In genomic region chr2:6730003-6730402, GRCh38 we compare ENCODE assay signal across 19 cellular contexts.
DNase-seq lines count a peak whose midpoint lies in the region; ATAC-seq, FAIRE-seq and TF ChIP-seq lines count a peak whose summit lies in the region.
"Had no signal": no experiment of that assay in that cellular context is flagged by ENCODE, and none has a peak within 500 bp of the region (broad histone marks: within the 10 kb centered on the region; RNA-seq: fewer than 3 reads in every experiment).

No MANE protein-coding gene starts in this region.

- DNase-seq in HT1080 (ENCODE audit: low read depth): peak; percentile 10
- peak; percentile 58 for DNase-seq in PC-3
- peak; percentile 0 for DNase-seq in bronchial epithelial cell (ENCODE audit: low read depth)
- DNase-seq in psoas muscle: no peak
- no peak for DNase-seq in smooth muscle cell (lab: John Stamatoyannopoulos, UW; ENCODE audit: unreplicated experiment)
- no peak for DNase-seq in GM19240 (ENCODE audit: insufficient read length, low spot score)
- DNase-seq: C1 segment of cervical spinal cord; Calu3; CD4-positive, alpha-beta memory T cell; COR-L47; DMS53; DMS79 treated with DMSO at 0.1 percent for 48 hours; GF-D8; GOT3; HFFc6 had no signal

- POLR2A ChIA-PET in PC-3 (lab: Charles Lee; ENCODE audit: unreplicated experiment): no interaction called here

- ATAC-seq in PC-3 (no peak), psoas muscle (peak; percentile 48 to 79 (median 64)), HG02973 (IDR thresholded peaks at IDR 0.05; ENCODE audit: unreplicated experiment) (no peak)

- 37 to 64% (median 51%) methylated on average over 2 of the region's 2 CpGs for WGBS in psoas muscle, 3 donors
- WGBS in smooth muscle cell (ENCODE audit: low lambda C conversion rate): 80% methylated on average over 2 of the region's 2 CpGs

- no peak for FAIRE-seq in bronchial epithelial cell (lab: Jason Lieb, UNC)
- FAIRE-seq: GM12891, H54 had no signal

- H3K27me3 ChIP-seq in PC-3 (ENCODE audit: low read length) (0 out of 2 replicates have a peak, but pooled peaks cover 5% of the 10 kb centered on the region), bronchial epithelial cell (ENCODE audit: control insufficient read depth, insufficient read depth, low read length) (no peaks in the 10 kb centered on the region), psoas muscle (ENCODE audit: insufficient read depth in 3 of 3, low read length in 2 of 3) (no peaks in the 10 kb centered on the region), smooth muscle cell (ENCODE audit: low read depth) (no peaks in the 10 kb centered on the region)

- H3K79me2 ChIP-seq in PC-3 (ENCODE audit: low read length) (no peaks in the 10 kb centered on the region), smooth muscle cell (ENCODE audit: low read depth) (no peaks in the 10 kb centered on the region)

- intact Hi-C loops in PC-3 (cut with micrococcal nuclease): no loop called here
- intact Hi-C loops in psoas muscle (cut with DNase I): no loop called here

- H3K27ac ChIP-seq in PC-3 (ENCODE audit: low read length) (no peak overlapping the region), psoas muscle (no peak overlapping the region), smooth muscle cell (ENCODE audit: low read depth) (no peak overlapping the region)

- H4K20me1 ChIP-seq in PC-3 (ENCODE audit: low read length) (no peaks in the 10 kb centered on the region), smooth muscle cell (ENCODE audit: low read depth) (no peaks in the 10 kb centered on the region)

- H3K9ac ChIP-seq in PC-3 (ENCODE audit: low read length): no peak overlapping the region
- no peak overlapping the region for H3K9ac ChIP-seq in smooth muscle cell (ENCODE audit: low read depth)

- BruUV-seq in PC-3 (replicated peaks; lab: Mats Ljungman, UMichigan): no TSS peak

- CTCF ChIA-PET in PC-3 (lab: Charles Lee): no interaction called here

- H3K9me3 ChIP-seq in PC-3 (ENCODE audit: low read length) (no peaks in the 10 kb centered on the region), psoas muscle (no peaks in the 10 kb centered on the region), smooth muscle cell (replicated peaks; ENCODE audit: low read depth) (no peaks in the 10 kb centered on the region)

- H3K9me2 ChIP-seq in PC-3 (replicated peaks; ENCODE audit: low read length): no peaks in the 10 kb centered on the region

- H3F3A ChIP-seq in PC-3 (ENCODE audit: low read length, unreplicated experiment) (no peaks in the 10 kb centered on the region), smooth muscle cell (ENCODE audit: low read depth) (no peaks in the 10 kb centered on the region)

- H3K4me2 ChIP-seq in PC-3 (ENCODE audit: low read length) (peak overlapping the region; percentile 11; the same call in 1 of the 2 replicates), smooth muscle cell (no peak overlapping the region)

- TF ChIP-seq CTCF in PC-3 (conservative IDR thresholded peaks at IDR 0.05; ENCODE audit: low read depth, low read length): no peak
- no peak for TF ChIP-seq CTCF in bronchial epithelial cell (IDR thresholded peaks at IDR 0.05; ENCODE audit: insufficient read depth, low read length, severe bottlenecking)
- TF ChIP-seq CTCF in psoas muscle (IDR thresholded peaks at IDR 0.05): no peak
- TF ChIP-seq CTCF in smooth muscle cell (IDR thresholded peaks at IDR 0.05; ENCODE audit: borderline replicate concordance, insufficient read depth, poor library complexity, severe bottlenecking): no peak

- peaks cover 12% of the 10 kb centered on the region; the same call in 1 of the 2 replicates for H3K4me1 ChIP-seq in PC-3 (ENCODE audit: insufficient read depth, low read length)
- no peaks in the 10 kb centered on the region for H3K4me1 ChIP-seq in psoas muscle
- no peaks in the 10 kb centered on the region for H3K4me1 ChIP-seq in smooth muscle cell (ENCODE audit: low read depth)
- H3K4me1 ChIP-seq: HAP-1 had no signal

- H3K36me3 ChIP-seq in PC-3 (ENCODE audit: low read depth, low read length): no peaks in the 10 kb centered on the region
- H3K36me3 ChIP-seq in bronchial epithelial cell (ENCODE audit: control insufficient read depth, insufficient read depth, low read length): no peaks in the 10 kb centered on the region
- no peaks in the 10 kb centered on the region for H3K36me3 ChIP-seq in psoas muscle (ENCODE audit: insufficient read depth in 1 of 2, low read depth in 1 of 2)
- H3K36me3 ChIP-seq in smooth muscle cell (ENCODE audit: low read depth): no peaks in the 10 kb centered on the region
- H3K36me3 ChIP-seq: HAP-1 had no signal

- no peak overlapping the region for H3K4me3 ChIP-seq in PC-3 (ENCODE audit: low read length)
- no peak overlapping the region for H3K4me3 ChIP-seq in bronchial epithelial cell (ENCODE audit: low read depth, low read length)
- H3K4me3 ChIP-seq in psoas muscle: no peak overlapping the region
- H3K4me3 ChIP-seq in smooth muscle cell: no peak overlapping the region
- H3K4me3 ChIP-seq: HAP-1 had no signal

- H2AFZ ChIP-seq in PC-3 (ENCODE audit: low read length): no peak overlapping the region
- no peak overlapping the region for H2AFZ ChIP-seq in smooth muscle cell (ENCODE audit: low read depth)

Comparison
In these comparisons a context has a peak if more than half of its experiments do, and no peak if none do; other contexts are left out.
1. DNase-seq: peak in HT1080 (single experiment), PC-3 (single experiment) and bronchial epithelial cell (single experiment); none in psoas muscle (0 of 2), smooth muscle cell (single experiment) and GM19240 (single experiment).
2. ATAC-seq: peak in psoas muscle (4 of 4); none in PC-3 (single experiment) and HG02973 (single experiment).